8 cellular contexts compared by ENCODE assay signal in the genomic region with DNA sequence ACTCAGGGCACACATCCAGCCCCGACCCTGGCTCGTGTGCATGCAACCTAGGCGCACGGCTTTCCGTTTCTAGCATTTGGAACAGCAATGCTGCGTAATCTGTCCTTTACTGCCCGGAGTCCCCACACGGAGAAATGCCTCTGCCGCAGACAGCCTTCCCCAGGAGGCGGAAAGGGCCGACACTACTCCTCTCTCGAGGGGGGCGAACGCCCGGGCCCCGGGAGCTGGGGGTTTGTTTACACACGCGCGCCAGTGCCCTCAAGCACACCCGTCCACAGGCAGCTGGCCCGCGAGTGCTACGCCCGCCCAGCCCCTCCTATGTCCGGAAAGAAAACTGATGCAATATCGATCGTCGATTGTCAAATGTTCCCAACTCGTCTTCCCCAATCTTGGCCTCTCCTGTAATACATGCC. TPM values are rescaled to one million over a fixed set of nuclear protein-coding genes. Genes with fewer than 3 reads are reported as not detected.
DNase-seq lines count a peak whose midpoint lies in the region; ATAC-seq, FAIRE-seq and TF ChIP-seq lines count a peak whose summit lies in the region.

No MANE protein-coding gene starts in this region.

- peak overlapping the region; percentile 91 for H3K4me3 ChIP-seq in A549
- peak overlapping the region; percentile 88 for H3K4me3 ChIP-seq in fibroblast of pulmonary artery (replicated peaks; ENCODE audit: low read depth, low read length)
- peak overlapping the region; percentile 92 for H3K4me3 ChIP-seq in upper lobe of right lung

- WGBS in A549 (ENCODE audit: missing lambda C conversion rate), result 2% methylated on average over 29 of the region's 29 CpGs

- no peak for FAIRE-seq in A549 (lab: Jason Lieb, UNC)

- no peak for TF ChIP-seq CTCF in A549 (IDR thresholded peaks at IDR 0.05)
- no peak for TF ChIP-seq CTCF in fibroblast of pulmonary artery (IDR thresholded peaks at IDR 0.05; ENCODE audit: low read length, missing control alignments)
- TF ChIP-seq CTCF in nephron progenitor cell (IDR thresholded peaks at IDR 0.05), result no peak
- TF ChIP-seq CTCF in upper lobe of right lung (IDR thresholded peaks at IDR 0.05), result no peak

- H3K27ac Mint-ChIP-seq in activated T-helper 1 cell treated with anti-CD3 and anti-CD28 coated beads, Interleukin-12 subunit alpha, Interleukin-12 subunit beta, Interleukin-2, Interleukin-4 antibody, amounts not matched to agents 30 ng/mL and 10 ng/mL and 1 ng/mL, durations not matched to agents 14 hours and 24 hours and 36 hours, result peak overlapping the region; percentile 97
- H3K27ac Mint-ChIP-seq in nephron progenitor cell, result peak overlapping the region; percentile 100

- H3K4me1 ChIP-seq in A549 (peaks cover 39% of the 10 kb centered on the region), upper lobe of right lung (peaks cover 43% of the 10 kb centered on the region)

- H3K27ac ChIP-seq in A549 (peak overlapping the region; percentile 99 to 100), upper lobe of right lung (peak overlapping the region; percentile 98)

- CTCF ChIA-PET in A549 (lab: Yijun Ruan, JAX), result interaction anchor here (0.6 to 0.8 kb wide), 3 partner anchors 14 to 378 kb away, joined by 3 read pairs; no protein-coding TSS in a partner anchor

- no peaks in the 10 kb centered on the region for H3K9me3 ChIP-seq in A549
- no peaks in the 10 kb centered on the region for H3K9me3 ChIP-seq in upper lobe of right lung

- DNase-seq in A549 (ENCODE audit: low read depth in 1 of 2, low spot score in 1 of 2), result peak; percentile 56 to 82
- DNase-seq in NCI-H748 (lab: John Stamatoyannopoulos, UW; ENCODE audit: unreplicated experiment), result peak; percentile 83
- DNase-seq in activated T-helper 1 cell treated with anti-CD3 and anti-CD28 coated beads, Interleukin-12 subunit alpha, Interleukin-12 subunit beta, Interleukin-2, Interleukin-4 antibody, amounts not matched to agents 30 ng/mL and 10 ng/mL and 1 ng/mL, durations not matched to agents 14 hours and 24 hours and 36 hours (ENCODE audit: low spot score), result no peak
- DNase-seq in fibroblast of pulmonary artery (ENCODE audit: low read depth), result peak; percentile 70
- DNase-seq in nephron progenitor cell, result peak; percentile 55
- DNase-seq in upper lobe of right lung, result peak; percentile 90

- TF ChIP-seq RAD21 in A549 (conservative IDR thresholded peaks at IDR 0.05 in 1 of 2, IDR thresholded peaks at IDR 0.05 in 1 of 2), result 0 out of 5 replicates have a peak, but pooled peaks of 1 of the 2 experiments have one; percentile 1

- intact Hi-C loops in activated T-helper 1 cell treated with anti-CD3 and anti-CD28 coated beads, Interleukin-12 subunit alpha, Interleukin-12 subunit beta, Interleukin-2, Interleukin-4 antibody, amounts not matched to agents 30 ng/mL and 10 ng/mL and 1 ng/mL, durations not matched to agents 14 hours and 24 hours and 36 hours (cut with micrococcal nuclease), result loop anchor here (1.0 to 5.0 kb wide), 13 partner anchors 12 to 1336 kb away; partner anchors contain the start of genes ARID2, RPAP3 and SCAF11
- intact Hi-C loops in upper lobe of right lung (cut with DNase I), result no loop called here

- H3K4me2 ChIP-seq in A549, result peak overlapping the region; percentile 25; the same call in 1 of the 3 replicates

- peaks cover 45% of the 10 kb centered on the region for H3K36me3 ChIP-seq in upper lobe of right lung

- POLR2A ChIA-PET in A549 (lab: Yijun Ruan, JAX), result interaction anchor here (0.6 to 3.3 kb wide), 21 partner anchors 9 to 1315 kb away, joined by 3 to 28 read pairs (median 5); partner anchors contain the start of gene SLC38A1

- peaks cover 58% of the 10 kb centered on the region for H3K4me1 Mint-ChIP-seq in activated T-helper 1 cell treated with anti-CD3 and anti-CD28 coated beads, Interleukin-12 subunit alpha, Interleukin-12 subunit beta, Interleukin-2, Interleukin-4 antibody, amounts not matched to agents 30 ng/mL and 10 ng/mL and 1 ng/mL, durations not matched to agents 14 hours and 24 hours and 36 hours (ENCODE audit: low read depth)
- H3K4me1 Mint-ChIP-seq in nephron progenitor cell, result peaks cover 62% of the 10 kb centered on the region

- no peak for TF ChIP-seq EP300 in A549 (IDR thresholded peaks at IDR 0.05)

- no peaks in the 10 kb centered on the region for H3K27me3 ChIP-seq in upper lobe of right lung

- TF ChIP-seq POLR2A in A549 (IDR thresholded peaks at IDR 0.05; ENCODE audit: low read length), result peak; percentile 13; the same call in 1 of the 2 replicates

- no peaks in the 10 kb centered on the region for H3K9me3 Mint-ChIP-seq in activated T-helper 1 cell treated with anti-CD3 and anti-CD28 coated beads, Interleukin-12 subunit alpha, Interleukin-12 subunit beta, Interleukin-2, Interleukin-4 antibody, amounts not matched to agents 30 ng/mL and 10 ng/mL and 1 ng/mL, durations not matched to agents 14 hours and 24 hours and 36 hours
- no peaks in the 10 kb centered on the region for H3K9me3 Mint-ChIP-seq in nephron progenitor cell

- H3K36me3 Mint-ChIP-seq in activated T-helper 1 cell treated with anti-CD3 and anti-CD28 coated beads, Interleukin-12 subunit alpha, Interleukin-12 subunit beta, Interleukin-2, Interleukin-4 antibody, amounts not matched to agents 30 ng/mL and 10 ng/mL and 1 ng/mL, durations not matched to agents 14 hours and 24 hours and 36 hours (ENCODE audit: low read depth), result peaks cover 43% of the 10 kb centered on the region
- peaks cover 40% of the 10 kb centered on the region for H3K36me3 Mint-ChIP-seq in nephron progenitor cell (ENCODE audit: low read depth)

- peak; percentile 58 to 61 for ATAC-seq in A549
- peak; percentile 23 for ATAC-seq in GM18502 (IDR thresholded peaks at IDR 0.05; ENCODE audit: poor library complexity, unreplicated experiment)
- ATAC-seq in HG03039 (IDR thresholded peaks at IDR 0.05; ENCODE audit: unreplicated experiment), result peak; percentile 17
- peak; percentile 71 for ATAC-seq in upper lobe of right lung

- H3K27me3 Mint-ChIP-seq in activated T-helper 1 cell treated with anti-CD3 and anti-CD28 coated beads, Interleukin-12 subunit alpha, Interleukin-12 subunit beta, Interleukin-2, Interleukin-4 antibody, amounts not matched to agents 30 ng/mL and 10 ng/mL and 1 ng/mL, durations not matched to agents 14 hours and 24 hours and 36 hours (ENCODE audit: insufficient read depth), result peaks cover 3% of the 10 kb centered on the region
- H3K27me3 Mint-ChIP-seq in nephron progenitor cell (ENCODE audit: low read depth, poor library complexity), result peaks cover 17% of the 10 kb centered on the region

- peak overlapping the region; percentile 92 for H3K4me3 Mint-ChIP-seq in activated T-helper 1 cell treated with anti-CD3 and anti-CD28 coated beads, Interleukin-12 subunit alpha, Interleukin-12 subunit beta, Interleukin-2, Interleukin-4 antibody, amounts not matched to agents 30 ng/mL and 10 ng/mL and 1 ng/mL, durations not matched to agents 14 hours and 24 hours and 36 hours
- H3K4me3 Mint-ChIP-seq in nephron progenitor cell, result peak overlapping the region; percentile 99

TF ChIP-seq in A549, 52 proteins besides CTCF, POLR2A, EP300 and RAD21 (continues in another document):
- TF ChIP-seq HDAC2 (IDR thresholded peaks at IDR 0.05), result no peak
- TF ChIP-seq RARB (CRISPR knock-in tag; IDR thresholded peaks at IDR 0.05), result peak; percentile 78
- TF ChIP-seq ELK1 (IDR thresholded peaks at IDR 0.05; ENCODE audit: low read depth, low read length), result no peak
- TF ChIP-seq TP53 (CRISPR knock-in tag; IDR thresholded peaks at IDR 0.05), result peak; percentile 83; the same call in 1 of the 2 replicates
- TF ChIP-seq FOSB (CRISPR knock-in tag; IDR thresholded peaks at IDR 0.05), result peak; percentile 77; the same call in 1 of the 2 replicates
- no peak for TF ChIP-seq NR3C1 (IDR thresholded peaks at IDR 0.05)
- peak; percentile 95 for TF ChIP-seq TFCP2L1 (CRISPR knock-in tag; IDR thresholded peaks at IDR 0.05)
- peak; percentile 5; the same call in 1 of the 2 replicates for TF ChIP-seq E2F6 (IDR thresholded peaks at IDR 0.05; ENCODE audit: borderline replicate concordance, low read depth)
- TF ChIP-seq CEBPB (IDR thresholded peaks at IDR 0.05), result peak; percentile 57 to 82; a peak in 3 of 4 replicates
- 0 out of 2 replicates have a peak, but pooled peaks have one; percentile 27 for TF ChIP-seq HOXA7 (CRISPR knock-in tag; IDR thresholded peaks at IDR 0.05)

RNA-seq across cellular contexts. Expression of gene SLC38A2, which starts 0.8 kb away (rescaled TPM):
- 366 and 519 TPM in 2 replicates for polyA plus RNA-seq in A549 (2011; rRNA removed)
- polyA plus RNA-seq in A549 (2012; cell fraction: cytosol; rRNA removed), result 38.6 and 50.8 TPM in 2 replicates
- 108 and 151 TPM in 2 replicates for polyA plus RNA-seq in A549 (2012; cell fraction: nucleus; rRNA removed)
- 131 to 195 TPM (median 187 TPM) in 3 replicates for polyA plus RNA-seq in A549 (2017; fragmentation: RNase III; extraction: RNeasy Plus Mini Kit Qiagen cat#74134 plus additional on column Dnase treatment)
- polyA minus RNA-seq in A549 (2011; rRNA and poly(A)+ RNA removed), result 230 and 257 TPM in 2 replicates
- total RNA-seq in activated T-helper 1 cell treated with anti-CD3 and anti-CD28 coated beads, Interleukin-12 subunit alpha, Interleukin-12 subunit beta, Interleukin-2, Interleukin-4 antibody, amounts not matched to agents 30 ng/mL and 10 ng/mL and 1 ng/mL, durations not matched to agents 14 hours and 24 hours and 36 hours, result 157 and 161 TPM in 2 replicates
- 343 TPM for total RNA-seq in upper lobe of right lung

Comparison
In these comparisons a context has a peak if more than half of its experiments do, and no peak if none do; other contexts are left out.
1. ATAC-seq: peak in every context shown above with its lines; median percentile 71 in upper lobe of right lung; 60 in A549; 23 in GM18502; 17 in HG03039.